1 cellular context compared by ENCODE assay signal in the genomic region with DNA sequence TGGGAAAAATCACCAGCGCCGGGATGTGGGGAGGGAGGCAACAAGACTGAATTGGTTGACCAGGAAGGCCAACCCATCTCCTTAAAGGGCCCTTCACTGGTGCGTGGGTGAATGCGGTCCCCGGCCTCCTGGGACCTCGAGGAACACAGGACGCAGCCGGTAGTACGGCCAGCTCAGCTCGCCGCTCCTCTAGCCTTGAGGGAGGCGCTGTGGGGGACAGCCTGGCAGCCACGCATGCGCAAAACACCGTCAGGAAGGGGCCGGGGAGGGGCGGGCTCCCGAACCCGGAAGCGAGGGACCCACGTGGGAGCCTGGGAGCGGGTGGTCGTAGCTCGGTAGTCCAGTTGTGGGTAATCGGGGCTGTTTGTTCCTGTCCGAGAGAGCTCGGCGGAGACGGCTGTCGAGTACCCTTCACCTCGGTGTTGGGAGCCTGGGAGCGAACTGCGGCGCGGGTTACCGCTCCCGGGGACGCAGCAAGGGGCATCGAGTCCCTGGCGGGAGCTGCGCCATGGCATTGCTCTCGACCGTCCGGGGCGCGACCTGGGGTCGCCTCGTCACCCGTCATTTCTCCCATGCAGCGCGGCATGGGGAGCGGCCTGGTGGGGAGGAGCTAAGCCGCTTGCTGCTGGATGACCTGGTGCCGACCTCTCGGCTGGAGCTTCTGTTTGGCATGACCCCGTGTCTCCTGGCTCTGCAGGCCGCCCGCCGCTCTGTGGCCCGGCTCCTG.
A peak's percentile ranks its signal among the peaks of the same experiment; 100 is the strongest.
TF ChIP-seq lines count a peak whose summit lies in the region.

A gene with protein sequence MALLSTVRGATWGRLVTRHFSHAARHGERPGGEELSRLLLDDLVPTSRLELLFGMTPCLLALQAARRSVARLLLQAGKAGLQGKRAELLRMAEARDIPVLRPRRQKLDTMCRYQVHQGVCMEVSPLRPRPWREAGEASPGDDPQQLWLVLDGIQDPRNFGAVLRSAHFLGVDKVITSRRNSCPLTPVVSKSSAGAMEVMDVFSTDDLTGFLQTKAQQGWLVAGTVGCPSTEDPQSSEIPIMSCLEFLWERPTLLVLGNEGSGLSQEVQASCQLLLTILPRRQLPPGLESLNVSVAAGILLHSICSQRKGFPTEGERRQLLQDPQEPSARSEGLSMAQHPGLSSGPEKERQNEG (plus strand): TSS at position 281 of the 727 bp plus-strand sequence. CDS start 228 bp downstream, at position 509.

TF ChIP-seq in K562, 482 proteins besides CTCF, POLR2A, EP300 and RAD21 (continued from another document and continues in another):
- TF ChIP-seq, protein P1, sequence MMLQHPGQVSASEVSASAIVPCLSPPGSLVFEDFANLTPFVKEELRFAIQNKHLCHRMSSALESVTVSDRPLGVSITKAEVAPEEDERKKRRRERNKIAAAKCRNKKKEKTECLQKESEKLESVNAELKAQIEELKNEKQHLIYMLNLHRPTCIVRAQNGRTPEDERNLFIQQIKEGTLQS (IDR thresholded peaks at IDR 0.05): no peak
- TF ChIP-seq, protein P1 (CRISPR knock-in tag; conservative IDR thresholded peaks at IDR 0.05): no peak
- TF ChIP-seq ZNF143 (CRISPR knock-in tag; IDR thresholded peaks at IDR 0.05) (no peak), ZNF232 (CRISPR knock-in tag; IDR thresholded peaks at IDR 0.05) (no peak), NR4A1 (CRISPR knock-in tag; IDR thresholded peaks at IDR 0.05) (0 out of 2 replicates have a peak, but pooled peaks have one; percentile 33), NR4A1 (tag; IDR thresholded peaks at IDR 0.05) (no peak), ZBTB11 (CRISPR knock-in tag; IDR thresholded peaks at IDR 0.05) (peak in 2 of 3 experiments; percentile 87 to 98; a peak in 5 of 6 replicates), MAZ (CRISPR knock-in tag; conservative IDR thresholded peaks at IDR 0.05 in 1 of 2, IDR thresholded peaks at IDR 0.05 in 1 of 2) (peak; percentile 64 to 68; a peak in 3 of 4 replicates), CBX8 (IDR thresholded peaks at IDR 0.05; ENCODE audit: borderline replicate concordance, extremely low read depth, low read depth, low read length, poor library complexity, severe bottlenecking) (no peak), KDM5B (IDR thresholded peaks at IDR 0.05; ENCODE audit: insufficient replicate concordance, low read depth, low read length) (peak; percentile 73), RBM22 (IDR thresholded peaks at IDR 0.05; ENCODE audit: low read depth, low read length, poor library complexity, severe bottlenecking) (peak; percentile 40), ZNF668 (CRISPR knock-in tag; IDR thresholded peaks at IDR 0.05) (no peak), TRIM25 (IDR thresholded peaks at IDR 0.05; ENCODE audit: borderline replicate concordance) (no peak), HDAC1 (IDR thresholded peaks at IDR 0.05) (peak in 1 of 2 experiments; percentile 99; a peak in 2 of 4 replicates), TARDBP (IDR thresholded peaks at IDR 0.05) (0 out of 2 replicates have a peak, but pooled peaks have one; percentile 42), KLF10 (CRISPR knock-in tag; IDR thresholded peaks at IDR 0.05) (no peak), SMAD2 (IDR thresholded peaks at IDR 0.05; ENCODE audit: low read depth, low read length) (no peak), C11orf30 (IDR thresholded peaks at IDR 0.05; ENCODE audit: low read depth) (no peak), ZNF23 (CRISPR knock-in tag; IDR thresholded peaks at IDR 0.05) (no peak), KAT2B (IDR thresholded peaks at IDR 0.05; ENCODE audit: low read depth, low read length) (no peak), ZNF407 (IDR thresholded peaks at IDR 0.05; ENCODE audit: low read depth) (no peak), E2F6 (IDR thresholded peaks at IDR 0.05; ENCODE audit: borderline replicate concordance in 1 of 2, extremely low read depth in 1 of 2, insufficient read depth in 1 of 2, insufficient read length in 1 of 2, low read depth in 1 of 2, low read length in 1 of 2, poor library complexity in 1 of 2, severe bottlenecking in 1 of 2) (peak; percentile 74 to 78), CEBPB (tag; IDR thresholded peaks at IDR 0.05) (no peak), HMGXB4 (CRISPR knock-in tag; IDR thresholded peaks at IDR 0.05) (no peak; the same call in 1 of the 2 replicates), POLR2B (IDR thresholded peaks at IDR 0.05; ENCODE audit: low read depth, partially characterized antibody) (peak; percentile 86)
- TF ChIP-seq, protein P2, sequence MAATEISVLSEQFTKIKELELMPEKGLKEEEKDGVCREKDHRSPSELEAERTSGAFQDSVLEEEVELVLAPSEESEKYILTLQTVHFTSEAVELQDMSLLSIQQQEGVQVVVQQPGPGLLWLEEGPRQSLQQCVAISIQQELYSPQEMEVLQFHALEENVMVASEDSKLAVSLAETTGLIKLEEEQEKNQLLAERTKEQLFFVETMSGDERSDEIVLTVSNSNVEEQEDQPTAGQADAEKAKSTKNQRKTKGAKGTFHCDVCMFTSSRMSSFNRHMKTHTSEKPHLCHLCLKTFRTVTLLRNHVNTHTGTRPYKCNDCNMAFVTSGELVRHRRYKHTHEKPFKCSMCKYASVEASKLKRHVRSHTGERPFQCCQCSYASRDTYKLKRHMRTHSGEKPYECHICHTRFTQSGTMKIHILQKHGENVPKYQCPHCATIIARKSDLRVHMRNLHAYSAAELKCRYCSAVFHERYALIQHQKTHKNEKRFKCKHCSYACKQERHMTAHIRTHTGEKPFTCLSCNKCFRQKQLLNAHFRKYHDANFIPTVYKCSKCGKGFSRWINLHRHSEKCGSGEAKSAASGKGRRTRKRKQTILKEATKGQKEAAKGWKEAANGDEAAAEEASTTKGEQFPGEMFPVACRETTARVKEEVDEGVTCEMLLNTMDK (IDR thresholded peaks at IDR 0.05; ENCODE audit: borderline replicate concordance, insufficient read depth, low read depth, low read length, poor library complexity, severe bottlenecking): no peak
- TF ChIP-seq, protein P3, sequence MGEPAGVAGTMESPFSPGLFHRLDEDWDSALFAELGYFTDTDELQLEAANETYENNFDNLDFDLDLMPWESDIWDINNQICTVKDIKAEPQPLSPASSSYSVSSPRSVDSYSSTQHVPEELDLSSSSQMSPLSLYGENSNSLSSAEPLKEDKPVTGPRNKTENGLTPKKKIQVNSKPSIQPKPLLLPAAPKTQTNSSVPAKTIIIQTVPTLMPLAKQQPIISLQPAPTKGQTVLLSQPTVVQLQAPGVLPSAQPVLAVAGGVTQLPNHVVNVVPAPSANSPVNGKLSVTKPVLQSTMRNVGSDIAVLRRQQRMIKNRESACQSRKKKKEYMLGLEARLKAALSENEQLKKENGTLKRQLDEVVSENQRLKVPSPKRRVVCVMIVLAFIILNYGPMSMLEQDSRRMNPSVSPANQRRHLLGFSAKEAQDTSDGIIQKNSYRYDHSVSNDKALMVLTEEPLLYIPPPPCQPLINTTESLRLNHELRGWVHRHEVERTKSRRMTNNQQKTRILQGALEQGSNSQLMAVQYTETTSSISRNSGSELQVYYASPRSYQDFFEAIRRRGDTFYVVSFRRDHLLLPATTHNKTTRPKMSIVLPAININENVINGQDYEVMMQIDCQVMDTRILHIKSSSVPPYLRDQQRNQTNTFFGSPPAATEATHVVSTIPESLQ (CRISPR knock-in tag; IDR thresholded peaks at IDR 0.05): 0 out of 2 replicates have a peak, but pooled peaks have one; percentile 68
